In genomic region chr10:13001041-13001886, GRCh38 we compare ENCODE assay signal across 8 cellular contexts. TPM values are rescaled to one million over a fixed set of nuclear protein-coding genes. Genes with fewer than 3 reads are reported as not detected.
DNase-seq lines count a peak whose midpoint lies in the region; ATAC-seq lines count a peak whose summit lies in the region.

Gene CCDC3 (minus strand): TSS chr10:13001713. CDS start chr10:13001570, 143 bp downstream.

- ATAC-seq in activated T-cell treated with anti-CD3 and anti-CD28 coated beads, Interleukin-2, amount 50 U/mL, for 4 hours = peak; percentile 67 to 69
- ATAC-seq in GM21423 (IDR thresholded peaks at IDR 0.05; ENCODE audit: unreplicated experiment) = no peak

- H3K9me3 ChIP-seq in skeletal muscle satellite cell (replicated peaks; ENCODE audit: low read length) = no peaks in the 10 kb centered on the region

- H3K4me2 ChIP-seq in skeletal muscle satellite cell (ENCODE audit: low read length) = peak within 1 kb of the TSS; percentile 77

- no peak within 1 kb of the TSS for H3K27ac Mint-ChIP-seq in activated T-cell treated with anti-CD3 and anti-CD28 coated beads, Interleukin-2, amount 50 U/mL, for 24 hours

- no peaks in the 10 kb centered on the region for H3K36me3 Mint-ChIP-seq in activated T-cell treated with anti-CD3 and anti-CD28 coated beads, Interleukin-2, amount 50 U/mL, for 24 hours (ENCODE audit: low read depth)
- no peaks in the 10 kb centered on the region for H3K36me3 Mint-ChIP-seq in activated T-cell treated with anti-CD3 and anti-CD28 coated beads, Interleukin-2, amount 50 U/mL, for 4 hours (ENCODE audit: insufficient read depth)

- peaks cover 78% of the 10 kb centered on the region for H3K27me3 Mint-ChIP-seq in activated T-cell treated with anti-CD3 and anti-CD28 coated beads, Interleukin-2, amount 50 U/mL, for 24 hours
- peaks cover 50% of the 10 kb centered on the region for H3K27me3 Mint-ChIP-seq in activated T-cell treated with anti-CD3 and anti-CD28 coated beads, Interleukin-2, amount 50 U/mL, for 4 hours (ENCODE audit: low read depth)

- no peaks in the 10 kb centered on the region for H3K36me3 ChIP-seq in skeletal muscle satellite cell (ENCODE audit: insufficient read depth, low read length)

- H3K4me3 ChIP-seq in skeletal muscle satellite cell (ENCODE audit: low read length) = peak within 1 kb of the TSS; percentile 68

- no peaks in the 10 kb centered on the region for H3K9me3 Mint-ChIP-seq in activated T-cell treated with anti-CD3 and anti-CD28 coated beads, Interleukin-2, amount 50 U/mL, for 24 hours
- no peaks in the 10 kb centered on the region for H3K9me3 Mint-ChIP-seq in activated T-cell treated with anti-CD3 and anti-CD28 coated beads, Interleukin-2, amount 50 U/mL, for 4 hours

- peaks cover 30% of the 10 kb centered on the region for H3K27me3 ChIP-seq in skeletal muscle satellite cell (ENCODE audit: control insufficient read depth, insufficient read depth, low read length)

- peak within 1 kb of the TSS; percentile 38 for H3K9ac ChIP-seq in skeletal muscle satellite cell (ENCODE audit: low read depth, low read length)

- peak; percentile 35 for DNase-seq in activated T-cell treated with anti-CD3 and anti-CD28 coated beads, Interleukin-2, amount 50 U/mL, for 24 hours
- no peak for DNase-seq in activated T-cell treated with anti-CD3 and anti-CD28 coated beads for 4 hours
- no peak for DNase-seq in activated T-cell treated with anti-CD3 and anti-CD28 coated beads, Interleukin-2, amount 50 U/mL, for 4 hours
- DNase-seq in iPS DF 19.7 (ENCODE audit: low read depth, low spot score) = peak; percentile 15
- no peak for DNase-seq in NCI-H2107 (lab: John Stamatoyannopoulos, UW)
- no peak for DNase-seq in stimulated activated naive CD4-positive, alpha-beta T cell treated with Interleukin-2 at 50 U/mL for 16 hours (lab: John Stamatoyannopoulos, UW)

- H3K4me3 Mint-ChIP-seq in activated T-cell treated with anti-CD3 and anti-CD28 coated beads, Interleukin-2, amount 50 U/mL, for 24 hours = peak within 1 kb of the TSS; percentile 53
- peak within 1 kb of the TSS; percentile 17 for H3K4me3 Mint-ChIP-seq in activated T-cell treated with anti-CD3 and anti-CD28 coated beads, Interleukin-2, amount 50 U/mL, for 4 hours

- H3K4me1 ChIP-seq in skeletal muscle satellite cell (ENCODE audit: control insufficient read depth, insufficient read depth, low read length) = no peaks in the 10 kb centered on the region

- peaks cover 4% of the 10 kb centered on the region for H3K4me1 Mint-ChIP-seq in activated T-cell treated with anti-CD3 and anti-CD28 coated beads, Interleukin-2, amount 50 U/mL, for 24 hours (ENCODE audit: low read depth)
- H3K4me1 Mint-ChIP-seq in activated T-cell treated with anti-CD3 and anti-CD28 coated beads, Interleukin-2, amount 50 U/mL, for 4 hours (ENCODE audit: low read depth) = peaks cover 6% of the 10 kb centered on the region

RNA-seq across cellular contexts. Expression of gene CCDC3, which starts in this region (rescaled TPM):
- under 1 TPM; 0.08 to 0.16 (median 0.10) TPM for total RNA-seq in activated T-cell treated with anti-CD3 and anti-CD28 coated beads, Interleukin-2, amount 50 U/mL, for 4 hours
- 0.25 and 2.4 TPM in 2 replicates for total RNA-seq in skeletal muscle satellite cell (2012; rRNA removed)

Comparison
In these comparisons a context has a peak if more than half of its experiments do, and no peak if none do; other contexts are left out.
1. DNase-seq: peak in activated T-cell treated with anti-CD3 and anti-CD28 coated beads, Interleukin-2, amount 50 U/mL, for 24 hours (single experiment) and iPS DF 19.7 (single experiment); none in activated T-cell treated with anti-CD3 and anti-CD28 coated beads for 4 hours (single experiment), activated T-cell treated with anti-CD3 and anti-CD28 coated beads, Interleukin-2, amount 50 U/mL, for 4 hours (single experiment), NCI-H2107 (single experiment) and stimulated activated naive CD4-positive, alpha-beta T cell treated with Interleukin-2 at 50 U/mL for 16 hours (single experiment).
2. Peak in ATAC-seq in activated T-cell treated with anti-CD3 and anti-CD28 coated beads, Interleukin-2, amount 50 U/mL, for 4 hours; RNA of the gene not detected or under 1 TPM.